Comparison of ENCODE assay signal across 1 cellular context in the genomic region with DNA sequence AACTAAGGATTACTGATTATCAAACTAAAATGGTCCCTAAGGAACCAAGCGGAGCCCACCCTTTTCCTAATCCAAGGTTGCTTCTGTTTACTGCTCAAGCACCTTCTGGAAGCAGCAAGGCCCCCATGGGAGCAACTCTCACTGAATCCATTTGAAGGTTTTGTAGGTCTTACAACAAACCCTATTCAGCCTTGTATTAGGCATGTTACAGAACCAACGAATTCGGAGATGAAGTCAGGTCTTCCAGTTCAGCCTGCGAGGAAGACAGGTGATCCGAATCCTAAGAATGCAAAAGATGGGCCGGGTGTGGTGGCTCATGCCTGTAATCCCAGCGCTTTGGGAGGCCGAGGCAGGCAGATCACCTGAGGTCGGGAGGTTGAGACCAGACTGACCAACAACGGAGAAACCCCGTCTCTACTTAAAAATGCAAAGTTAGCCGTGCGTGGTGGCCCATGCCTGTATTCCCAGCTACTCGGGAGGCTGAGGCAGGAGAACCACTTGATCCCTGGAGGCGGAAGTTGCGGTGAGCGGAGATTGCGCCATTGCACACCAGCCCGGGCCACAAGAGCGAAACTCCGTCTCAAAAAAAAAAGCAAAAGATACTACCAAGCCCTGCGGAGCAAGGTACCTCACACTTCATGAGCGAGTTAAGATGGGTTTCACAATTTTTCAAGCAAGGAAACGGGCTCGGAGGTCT.
TF ChIP-seq lines count a peak whose summit lies in the region.

No MANE protein-coding gene starts in this region.

TF ChIP-seq in HCT116, 20 proteins besides CTCF, POLR2A, EP300 and RAD21 (continued from another document):
- TF ChIP-seq, protein P1, sequence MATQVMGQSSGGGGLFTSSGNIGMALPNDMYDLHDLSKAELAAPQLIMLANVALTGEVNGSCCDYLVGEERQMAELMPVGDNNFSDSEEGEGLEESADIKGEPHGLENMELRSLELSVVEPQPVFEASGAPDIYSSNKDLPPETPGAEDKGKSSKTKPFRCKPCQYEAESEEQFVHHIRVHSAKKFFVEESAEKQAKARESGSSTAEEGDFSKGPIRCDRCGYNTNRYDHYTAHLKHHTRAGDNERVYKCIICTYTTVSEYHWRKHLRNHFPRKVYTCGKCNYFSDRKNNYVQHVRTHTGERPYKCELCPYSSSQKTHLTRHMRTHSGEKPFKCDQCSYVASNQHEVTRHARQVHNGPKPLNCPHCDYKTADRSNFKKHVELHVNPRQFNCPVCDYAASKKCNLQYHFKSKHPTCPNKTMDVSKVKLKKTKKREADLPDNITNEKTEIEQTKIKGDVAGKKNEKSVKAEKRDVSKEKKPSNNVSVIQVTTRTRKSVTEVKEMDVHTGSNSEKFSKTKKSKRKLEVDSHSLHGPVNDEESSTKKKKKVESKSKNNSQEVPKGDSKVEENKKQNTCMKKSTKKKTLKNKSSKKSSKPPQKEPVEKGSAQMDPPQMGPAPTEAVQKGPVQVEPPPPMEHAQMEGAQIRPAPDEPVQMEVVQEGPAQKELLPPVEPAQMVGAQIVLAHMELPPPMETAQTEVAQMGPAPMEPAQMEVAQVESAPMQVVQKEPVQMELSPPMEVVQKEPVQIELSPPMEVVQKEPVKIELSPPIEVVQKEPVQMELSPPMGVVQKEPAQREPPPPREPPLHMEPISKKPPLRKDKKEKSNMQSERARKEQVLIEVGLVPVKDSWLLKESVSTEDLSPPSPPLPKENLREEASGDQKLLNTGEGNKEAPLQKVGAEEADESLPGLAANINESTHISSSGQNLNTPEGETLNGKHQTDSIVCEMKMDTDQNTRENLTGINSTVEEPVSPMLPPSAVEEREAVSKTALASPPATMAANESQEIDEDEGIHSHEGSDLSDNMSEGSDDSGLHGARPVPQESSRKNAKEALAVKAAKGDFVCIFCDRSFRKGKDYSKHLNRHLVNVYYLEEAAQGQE (IDR thresholded peaks at IDR 0.05; ENCODE audit: low read depth): no peak
